Comparison of ENCODE assay signal across 16 cellular contexts in the genomic region with DNA sequence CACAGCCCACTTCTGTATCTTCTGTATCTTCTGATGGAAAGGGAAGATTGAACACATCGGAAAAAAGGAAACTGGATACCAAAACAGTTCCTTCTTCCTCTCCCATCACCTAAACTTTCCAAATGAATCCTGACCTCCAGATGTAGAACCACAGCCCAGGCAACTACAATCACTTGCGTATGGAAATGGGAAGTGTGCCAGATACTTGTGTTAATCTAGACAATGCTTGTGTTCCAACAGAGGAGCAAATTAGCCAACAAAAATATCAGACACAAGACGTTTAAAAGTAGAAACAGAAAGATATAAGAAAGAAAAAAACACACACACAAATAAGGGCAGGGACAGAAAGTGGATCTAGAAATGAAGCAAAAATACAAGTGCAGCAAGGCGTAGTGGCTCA. TPM values are rescaled to one million over a fixed set of nuclear protein-coding genes. Genes with fewer than 3 reads are reported as not detected.
A peak's percentile ranks its signal among the peaks of the same experiment; 100 is the strongest.
DNase-seq lines count a peak whose midpoint lies in the region; ATAC-seq and TF ChIP-seq lines count a peak whose summit lies in the region.
"Had no signal": no experiment of that assay in that cellular context is flagged by ENCODE, and none has a peak within 500 bp of the region (broad histone marks: within the 10 kb centered on the region; RNA-seq: fewer than 3 reads in every experiment).

No MANE protein-coding gene starts in this region.

- no peaks in the 10 kb centered on the region for H3K9me2 ChIP-seq in OCI-LY7 (ENCODE audit: insufficient read depth, low read length)

- H3K9me3 Mint-ChIP-seq in chondrocyte (ENCODE audit: low read depth) (no peaks in the 10 kb centered on the region), nephron progenitor cell (no peaks in the 10 kb centered on the region)
- H3K9me3 Mint-ChIP-seq: CD4-positive, alpha-beta memory T cell; GM23338 had no signal

- intact Hi-C loops in left cardiac atrium (cut with DNase I) = no loop called here
- intact Hi-C loops in OCI-LY7 (cut with micrococcal nuclease; ENCODE audit: unreplicated experiment) = no loop called here

- DNase-seq in cardiac muscle cell (ENCODE audit: low read depth in 1 of 2, low spot score in 1 of 2) (peak; percentile 28 to 70), left cardiac atrium (no peak), chondrocyte (ENCODE audit: low spot score) (no peak), fibroblast of peridontal ligament (ENCODE audit: extremely low read depth) (peak; percentile 23), nephron progenitor cell (no peak), OCI-LY7 (ENCODE audit: low spot score) (no peak), CD1c-positive myeloid dendritic cell (ENCODE audit: extremely low spot score) (no peak)
- DNase-seq: C1 segment of cervical spinal cord; CD4-positive, alpha-beta memory T cell; DMS79; H7 had no signal

- no peak overlapping the region for H3K4me2 ChIP-seq in OCI-LY7 (ENCODE audit: low read length)
- H3K4me2 ChIP-seq: GM23338 had no signal

- H3K4me1 Mint-ChIP-seq in chondrocyte (ENCODE audit: low read depth) = peaks cover 13% of the 10 kb centered on the region
- peaks cover 8% of the 10 kb centered on the region for H3K4me1 Mint-ChIP-seq in nephron progenitor cell
- H3K4me1 Mint-ChIP-seq: GM23338 had no signal

- H3K27ac ChIP-seq in cardiac muscle cell (no peak overlapping the region), OCI-LY7 (ENCODE audit: low read depth, low read length, poor library complexity, severe bottlenecking) (no peak overlapping the region)
- H3K27ac ChIP-seq: HL-60 had no signal

- no peaks in the 10 kb centered on the region for H4K20me1 ChIP-seq in OCI-LY7 (ENCODE audit: insufficient read depth, low read length)

- ATAC-seq in left cardiac atrium = no peak
- ATAC-seq in GM21381 (IDR thresholded peaks at IDR 0.05; ENCODE audit: unreplicated experiment) = no peak
- ATAC-seq: GM23338 had no signal

- H3K36me3 Mint-ChIP-seq in chondrocyte (ENCODE audit: low read depth) (no peaks in the 10 kb centered on the region), nephron progenitor cell (ENCODE audit: low read depth) (no peaks in the 10 kb centered on the region)
- H3K36me3 Mint-ChIP-seq: CD4-positive, alpha-beta memory T cell had no signal

- no peaks in the 10 kb centered on the region for H3K27me3 ChIP-seq in cardiac muscle cell

- POLR2A ChIA-PET in OCI-LY7 (lab: Charles Lee) = interaction anchor here (3.3 kb wide), 1 partner anchor 37 kb away, joined by 23 read pairs; the partner anchor contains the start of gene ASTL

- no TSS peak for BruUV-seq in OCI-LY7 (replicated peaks; lab: Mats Ljungman, UMichigan)

- peak overlapping the region; percentile 14 for H3K27ac Mint-ChIP-seq in chondrocyte (ENCODE audit: unreplicated experiment)
- peak overlapping the region; percentile 14 for H3K27ac Mint-ChIP-seq in nephron progenitor cell
- H3K27ac Mint-ChIP-seq: B cell, GM23338 had no signal

- CTCF ChIA-PET in OCI-LY7 (lab: Charles Lee; ENCODE audit: unreplicated experiment) = no interaction called here

- H3K4me3 Mint-ChIP-seq in chondrocyte (ENCODE audit: unreplicated experiment) (no peak overlapping the region), nephron progenitor cell (no peak overlapping the region)
- H3K4me3 Mint-ChIP-seq: B cell; CD4-positive, alpha-beta memory T cell; GM23338 had no signal

- H3K79me2 ChIP-seq in OCI-LY7 (ENCODE audit: insufficient read depth, low read depth, low read length) = no peaks in the 10 kb centered on the region

- H3K9me3 ChIP-seq in cardiac muscle cell (ENCODE audit: low read depth) = no peaks in the 10 kb centered on the region
- H3K9me3 ChIP-seq in OCI-LY7 (ENCODE audit: low read length) = no peaks in the 10 kb centered on the region

- TF ChIP-seq CTCF in cardiac muscle cell (IDR thresholded peaks at IDR 0.05; ENCODE audit: low read depth, low read length) (no peak), chondrocyte (IDR thresholded peaks at IDR 0.05) (no peak), nephron progenitor cell (IDR thresholded peaks at IDR 0.05) (no peak), OCI-LY7 (conservative IDR thresholded peaks at IDR 0.05; ENCODE audit: low read length) (no peak)

- H3K36me3 ChIP-seq in cardiac muscle cell = no peaks in the 10 kb centered on the region
- 0 out of 2 replicates have a peak, but pooled peaks cover under 1% of the 10 kb centered on the region for H3K36me3 ChIP-seq in OCI-LY7 (ENCODE audit: insufficient read depth, low read length)

- H3K4me1 ChIP-seq in cardiac muscle cell (ENCODE audit: low read depth) (no peaks in the 10 kb centered on the region), OCI-LY7 (ENCODE audit: insufficient read depth, low read length, poor library complexity, severe bottlenecking) (peaks cover 17% of the 10 kb centered on the region)

- no peak overlapping the region for H2AFZ ChIP-seq in OCI-LY7 (ENCODE audit: low read length)
- H2AFZ ChIP-seq: GM23338 had no signal

- H3K4me3 ChIP-seq in cardiac muscle cell = no peak overlapping the region
- H3K4me3 ChIP-seq in OCI-LY7 (ENCODE audit: low read depth, low read length, poor library complexity, severe bottlenecking) = no peak overlapping the region
- H3K4me3 ChIP-seq: GM12878, GM23338 had no signal

- peaks cover 1% of the 10 kb centered on the region for H3K27me3 Mint-ChIP-seq in chondrocyte (ENCODE audit: low read depth)
- H3K27me3 Mint-ChIP-seq in nephron progenitor cell (ENCODE audit: low read depth, poor library complexity) = peaks cover 6% of the 10 kb centered on the region
- H3K27me3 Mint-ChIP-seq: B cell; CD4-positive, alpha-beta memory T cell had no signal

RNA-seq across cellular contexts. Expression of gene DUSP2, which starts 31.4 kb away (rescaled TPM):
- total RNA-seq in cardiac muscle cell (0.89 and 3.0 TPM in 2 replicates), left cardiac atrium (1 to 10 TPM; 1.6 to 2.4 TPM), chondrocyte (0.31 to 1.3 TPM (median 1.1 TPM) in 3 replicates), OCI-LY7 (2022) (31.2 and 37.3 TPM in 2 replicates)
- polyA plus RNA-seq in cardiac muscle cell = 1.0 and 2.2 TPM in 2 replicates
- 94.7 and 110 TPM in 2 replicates for total RNA-seq in OCI-LY7 (2014; rRNA removed; shearing (Covaris generic))

RNA-seq across cellular contexts. Expression of gene STARD7, which starts 32.0 kb away (rescaled TPM):
- total RNA-seq in cardiac muscle cell (152 and 161 TPM in 2 replicates), left cardiac atrium (100 to 1,000 TPM; 135 to 185 TPM), chondrocyte (61.0 to 81.8 TPM (median 66.1 TPM) in 3 replicates), OCI-LY7 (2022) (186 and 206 TPM in 2 replicates)
- 214 and 246 TPM in 2 replicates for polyA plus RNA-seq in cardiac muscle cell
- 208 and 239 TPM in 2 replicates for total RNA-seq in OCI-LY7 (2014; rRNA removed; shearing (Covaris generic))

RNA-seq across cellular contexts. Expression of gene ASTL, which starts 38.4 kb away (rescaled TPM):
- total RNA-seq in cardiac muscle cell (not detected in 2 replicates), left cardiac atrium (not detected), chondrocyte (not detected in 3 replicates), OCI-LY7 (2022) (0.49 TPM in 1 of 2 replicates, not detected in the other)
- polyA plus RNA-seq in cardiac muscle cell = not detected in 2 replicates
- total RNA-seq in OCI-LY7 (2014; rRNA removed; shearing (Covaris generic)) = 0.46 TPM in 1 of 2 replicates, not detected in the other
- total RNA-seq: GM23338, H7 had no signal

Comparison
In these comparisons a context has a peak if more than half of its experiments do, and no peak if none do; other contexts are left out.
1. DNase-seq: peak in cardiac muscle cell (2 of 2) and fibroblast of peridontal ligament (single experiment); none in left cardiac atrium (single experiment), chondrocyte (single experiment), nephron progenitor cell (single experiment), OCI-LY7 (single experiment) and CD1c-positive myeloid dendritic cell (single experiment).